Comparison of ENCODE assay signal across 9 cellular contexts in the genomic region with DNA sequence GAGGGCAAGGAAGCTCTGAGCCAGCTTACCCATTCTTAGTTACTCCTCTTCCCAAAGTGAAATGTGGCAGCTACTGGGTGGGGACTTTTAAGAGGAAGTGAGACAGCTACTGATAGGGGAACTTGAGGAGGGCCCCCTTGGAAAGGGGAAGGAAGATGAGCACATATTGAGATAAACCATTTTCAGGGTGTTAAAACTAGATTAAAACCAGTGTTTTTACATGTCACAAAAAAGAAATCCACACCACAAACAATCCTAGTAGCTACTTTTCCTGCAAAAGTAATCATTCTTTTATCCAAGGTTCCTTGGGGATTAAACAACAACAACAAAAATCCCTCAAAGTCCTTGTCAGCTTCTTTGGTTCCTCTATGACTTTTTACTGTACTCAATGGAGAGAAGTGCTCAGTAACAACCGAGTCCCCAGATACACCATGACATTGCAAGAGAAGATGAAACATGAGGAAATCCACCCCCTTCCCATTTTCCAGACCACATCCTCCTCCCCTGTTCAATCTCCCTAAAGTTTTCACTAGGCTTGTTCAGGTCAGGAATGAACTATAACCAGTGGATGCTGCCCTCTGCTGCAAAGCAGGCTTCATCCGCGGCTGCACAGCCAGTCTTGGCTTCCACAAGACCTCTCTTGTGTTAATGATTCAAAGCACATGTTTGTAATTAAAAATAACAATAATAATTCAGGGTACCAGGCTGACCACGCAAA.
A peak's percentile ranks its signal among the peaks of the same experiment; 100 is the strongest.
DNase-seq lines count a peak whose midpoint lies in the region; ATAC-seq and TF ChIP-seq lines count a peak whose summit lies in the region.
"Had no signal": no experiment of that assay in that cellular context is flagged by ENCODE, and none has a peak within 500 bp of the region (broad histone marks: within the 10 kb centered on the region; RNA-seq: fewer than 3 reads in every experiment).

No MANE protein-coding gene starts in this region.

- DNase-seq in choroid plexus epithelial cell (ENCODE audit: low read depth) = peak; percentile 52
- no peak for DNase-seq in osteoblast (ENCODE audit: insufficient read length, low spot score, missing footprints)
- DNase-seq in left colon = no peak
- no peak for DNase-seq in WERI-Rb-1
- DNase-seq in activated CD4-positive, alpha-beta T cell treated with anti-CD3 and anti-CD28 coated beads for 48 hours = no peak
- no peak for DNase-seq in NCI-H774 (lab: John Stamatoyannopoulos, UW)

- peaks cover 25 to 33% (median 31%) of the 10 kb centered on the region in 3 donors for H3K4me1 Mint-ChIP-seq in IgD-negative memory B cell

- H3K9me3 Mint-ChIP-seq in IgD-negative memory B cell = no peaks in the 10 kb centered on the region

- H3K36me3 ChIP-seq in osteoblast (ENCODE audit: insufficient read depth, low read length) = no peaks in the 10 kb centered on the region
- H3K36me3 ChIP-seq in WERI-Rb-1 = no peaks in the 10 kb centered on the region

- H3K4me3 ChIP-seq in choroid plexus epithelial cell (ENCODE audit: low read depth, low read length) (no peak overlapping the region), osteoblast (ENCODE audit: insufficient read depth, low read length) (no peak overlapping the region), WERI-Rb-1 (ENCODE audit: low read depth, low read length) (no peak overlapping the region)

- H3K4me2 ChIP-seq in osteoblast (ENCODE audit: insufficient read depth, low read length) = no peak overlapping the region
- H3K4me2 ChIP-seq: KMS-11 had no signal

- peak overlapping the region; percentile 21 to 39 (median 34) for H3K4me3 Mint-ChIP-seq in IgD-negative memory B cell

- intact Hi-C loops in left colon (cut with DNase I, micrococcal nuclease) = loop anchor here in 1 of 2 donors (5.0 kb wide), 1 partner anchor 402 kb away; no protein-coding TSS in a partner anchor

- no peak overlapping the region for H3K27ac ChIP-seq in osteoblast (ENCODE audit: low read depth, low read length)
- H3K27ac ChIP-seq in WERI-Rb-1 = no peak overlapping the region
- H3K27ac ChIP-seq: KMS-11 had no signal

- no peaks in the 10 kb centered on the region for H3K4me1 ChIP-seq in osteoblast (ENCODE audit: insufficient read depth, low read length)

- TF ChIP-seq CTCF in choroid plexus epithelial cell (conservative IDR thresholded peaks at IDR 0.05; ENCODE audit: low read depth, low read length) = peak; percentile 65
- TF ChIP-seq CTCF in osteoblast (IDR thresholded peaks at IDR 0.05; ENCODE audit: extremely low read depth, low read depth, low read length) = peak; percentile 50
- no peak for TF ChIP-seq CTCF in WERI-Rb-1 (IDR thresholded peaks at IDR 0.05; ENCODE audit: low read depth, low read length)

- ATAC-seq in GM19023 (IDR thresholded peaks at IDR 0.05; ENCODE audit: unreplicated experiment) = peak; percentile 38
- ATAC-seq in left colon = no peak

- H2AFZ ChIP-seq in osteoblast (ENCODE audit: low read length) = no peak overlapping the region

- no peaks in the 10 kb centered on the region for H4K20me1 ChIP-seq in osteoblast (ENCODE audit: insufficient read depth, low read length)

- H3K79me2 ChIP-seq in osteoblast (ENCODE audit: insufficient read depth, low read length) = no peaks in the 10 kb centered on the region

- H3K36me3 Mint-ChIP-seq in IgD-negative memory B cell = no peaks in the 10 kb centered on the region

- no peaks in the 10 kb centered on the region for H3K27me3 Mint-ChIP-seq in IgD-negative memory B cell

- peak overlapping the region; percentile 44 to 85 (median 50) for H3K27ac Mint-ChIP-seq in IgD-negative memory B cell

- H3K27me3 ChIP-seq in osteoblast (ENCODE audit: insufficient read depth, low read length) (peaks cover 25% of the 10 kb centered on the region), WERI-Rb-1 (ENCODE audit: insufficient read depth, low read depth, severe bottlenecking) (peaks cover 12% of the 10 kb centered on the region)

- H3K9me3 ChIP-seq in osteoblast (ENCODE audit: low read depth, low read length) (no peaks in the 10 kb centered on the region), WERI-Rb-1 (ENCODE audit: severe bottlenecking) (no peaks in the 10 kb centered on the region)
